14 cellular contexts compared by ENCODE assay signal in genomic region chr7:28434510-28434909, GRCh38. TPM values are rescaled to one million over a fixed set of nuclear protein-coding genes. Genes with fewer than 3 reads are reported as not detected.
A peak's percentile ranks its signal among the peaks of the same experiment; 100 is the strongest.
DNase-seq lines count a peak whose midpoint lies in the region; ATAC-seq and TF ChIP-seq lines count a peak whose summit lies in the region.
"Had no signal": no experiment of that assay in that cellular context is flagged by ENCODE, and none has a peak within 500 bp of the region (broad histone marks: within the 10 kb centered on the region; RNA-seq: fewer than 3 reads in every experiment).

No MANE protein-coding gene starts in this region.

- no peak for TF ChIP-seq CTCF in GM23338 (conservative IDR thresholded peaks at IDR 0.05; ENCODE audit: low read depth in 2 of 2)
- no peak for TF ChIP-seq CTCF in Loucy (conservative IDR thresholded peaks at IDR 0.05; ENCODE audit: low read length)

- no peaks in the 10 kb centered on the region for H3K9me2 ChIP-seq in GM23338 (ENCODE audit: insufficient read depth)
- H3K9me2 ChIP-seq in Loucy (replicated peaks; ENCODE audit: low read depth, low read length), result no peaks in the 10 kb centered on the region

- H3K4me3 ChIP-seq in GM23338 (no peak overlapping the region), Loucy (ENCODE audit: low read length, poor library complexity, severe bottlenecking) (peak overlapping the region; percentile 41)
- H3K4me3 ChIP-seq: K562 had no signal

- no peaks in the 10 kb centered on the region for H3K36me3 Mint-ChIP-seq in GM23338 (ENCODE audit: low read depth)

- peak overlapping the region; percentile 4; the same call in 1 of the 2 replicates for H3K27ac ChIP-seq in GM23338 (ENCODE audit: low read depth)
- H3K27ac ChIP-seq: C4-2B, HL-60 had no signal

- no peak overlapping the region for H3K27ac Mint-ChIP-seq in GM23338
- H3K27ac Mint-ChIP-seq: CD4-positive, alpha-beta T cell had no signal

- H3K27me3 ChIP-seq in GM23338 (ENCODE audit: insufficient read depth), result no peaks in the 10 kb centered on the region
- no peaks in the 10 kb centered on the region for H3K27me3 ChIP-seq in Loucy (ENCODE audit: insufficient read depth, low read length, poor library complexity, severe bottlenecking)

- DNase-seq in GM23338 (ENCODE audit: low spot score), result no peak
- DNase-seq in kidney glomerular epithelial cell (lab: John Stamatoyannopoulos, UW), result peak; percentile 16
- DNase-seq in NCI-H446 (lab: John Stamatoyannopoulos, UW), result no peak
- DNase-seq in DMS153 (lab: John Stamatoyannopoulos, UW), result no peak
- DNase-seq: AML-193; Caco-2; CD4-positive, alpha-beta T cell had no signal

- H3F3A ChIP-seq in GM23338 (replicated peaks; ENCODE audit: low read depth), result no peaks in the 10 kb centered on the region
- H3F3A ChIP-seq in Loucy (ENCODE audit: low read depth), result peaks cover 15% of the 10 kb centered on the region

- peaks cover 3% of the 10 kb centered on the region for H3K27me3 Mint-ChIP-seq in GM23338 (ENCODE audit: insufficient read depth, low read depth, poor library complexity)

- H4K20me1 ChIP-seq in GM23338 (replicated peaks; ENCODE audit: insufficient read depth), result no peaks in the 10 kb centered on the region
- no peaks in the 10 kb centered on the region for H4K20me1 ChIP-seq in Loucy (ENCODE audit: insufficient read depth, low read length, poor library complexity, severe bottlenecking)

- H2AFZ ChIP-seq in GM23338 (no peak overlapping the region), Loucy (ENCODE audit: low read length) (no peak overlapping the region)

- H3K4me1 ChIP-seq in GM23338 (ENCODE audit: insufficient read depth) (peaks cover 54% of the 10 kb centered on the region), Loucy (ENCODE audit: insufficient read depth, low read length, poor library complexity, severe bottlenecking) (peaks cover 58% of the 10 kb centered on the region)

- H3K79me2 ChIP-seq in GM23338 (replicated peaks; ENCODE audit: insufficient read depth) (no peaks in the 10 kb centered on the region), Loucy (ENCODE audit: insufficient read depth, low read length) (no peaks in the 10 kb centered on the region)

- no peaks in the 10 kb centered on the region for H3K9me3 Mint-ChIP-seq in GM23338
- H3K9me3 Mint-ChIP-seq: CD4-positive, alpha-beta T cell; H9 had no signal

- no peak overlapping the region for H3K4me3 Mint-ChIP-seq in GM23338
- H3K4me3 Mint-ChIP-seq: CD4-positive, alpha-beta T cell; H9 had no signal

- H3K9me3 ChIP-seq in Loucy (ENCODE audit: insufficient read depth, low read depth, low read length), result no peaks in the 10 kb centered on the region
- H3K9me3 ChIP-seq: Caco-2 had no signal

- peaks cover 71% of the 10 kb centered on the region for H3K4me1 Mint-ChIP-seq in GM23338

- ATAC-seq in GM23338, result no peak
- ATAC-seq in HG02678 (IDR thresholded peaks at IDR 0.05; ENCODE audit: unreplicated experiment), result no peak
- no peak for ATAC-seq in GM21717 (IDR thresholded peaks at IDR 0.05; ENCODE audit: unreplicated experiment)
- ATAC-seq: K562 had no signal

- no peaks in the 10 kb centered on the region for H3K36me3 ChIP-seq in GM23338 (ENCODE audit: insufficient read depth)
- H3K36me3 ChIP-seq in Loucy (ENCODE audit: insufficient read depth, low read length), result no peaks in the 10 kb centered on the region

- no peak overlapping the region for H3K9ac ChIP-seq in Loucy (ENCODE audit: low read depth, low read length, poor library complexity, severe bottlenecking)

- no peak overlapping the region for H3K4me2 ChIP-seq in GM23338
- H3K4me2 ChIP-seq in Loucy (ENCODE audit: low read depth, low read length, poor library complexity, severe bottlenecking), result peak overlapping the region; percentile 47

TF ChIP-seq in GM23338, 12 proteins besides CTCF, POLR2A, EP300 and RAD21:
- TF ChIP-seq ETS1 (IDR thresholded peaks at IDR 0.05), result no peak
- TF ChIP-seq JUNB (IDR thresholded peaks at IDR 0.05; ENCODE audit: unreplicated experiment), result no peak
- no peak for TF ChIP-seq ZNF462 (CRISPR knock-in tag; IDR thresholded peaks at IDR 0.05)
- TF ChIP-seq STAT1 (IDR thresholded peaks at IDR 0.05; ENCODE audit: unreplicated experiment), result no peak
- TF ChIP-seq EZH2phosphoT487 (IDR thresholded peaks at IDR 0.05; ENCODE audit: unreplicated experiment), result no peak
- no peak for TF ChIP-seq POLR2AphosphoS5 (IDR thresholded peaks at IDR 0.05; ENCODE audit: low read depth)

RNA-seq across cellular contexts. Expression of gene CREB5, which starts 22.2 kb away (rescaled TPM):
- total RNA-seq in GM23338 (2014; rRNA removed; shearing (Covaris generic)), result 1.7 and 2.4 TPM in 2 replicates
- polyA plus RNA-seq in GM23338 (2016; fragmentation: Nextera tagmentation; extraction: Ambion mirVana), result 2.9 and 4.4 TPM in 2 replicates
